Comparison of ENCODE assay signal across 8 cellular contexts in genomic region chr1:112675728-112676381, GRCh38.
DNase-seq lines count a peak whose midpoint lies in the region; ATAC-seq lines count a peak whose summit lies in the region.

No MANE protein-coding gene starts in this region.

- no peaks in the 10 kb centered on the region for H3K27me3 Mint-ChIP-seq in stimulated activated naive CD8-positive, alpha-beta T cell treated with anti-CD3 and anti-CD28 coated beads, Interleukin-15, Interleukin-2, amounts not matched to agents 100 ng/mL and 50 ng/mL, for 24 hours
- no peaks in the 10 kb centered on the region for H3K27me3 Mint-ChIP-seq in central memory CD8-positive, alpha-beta T cell

- peak overlapping the region; percentile 66 for H3K27ac Mint-ChIP-seq in stimulated activated naive CD8-positive, alpha-beta T cell treated with anti-CD3 and anti-CD28 coated beads, Interleukin-15, Interleukin-2, amounts not matched to agents 100 ng/mL and 50 ng/mL, for 24 hours
- peak overlapping the region; percentile 98 for H3K27ac Mint-ChIP-seq in central memory CD8-positive, alpha-beta T cell (ENCODE audit: low read depth)

- no peaks in the 10 kb centered on the region for H3K9me3 ChIP-seq in muscle layer of colon (ENCODE audit: low read length)

- H3K4me3 ChIP-seq in muscle layer of colon (ENCODE audit: low read depth in 1 of 2, low read length in 2 of 2), result peak overlapping the region; percentile 86 to 89

- DNase-seq in stimulated activated naive CD8-positive, alpha-beta T cell treated with anti-CD3 and anti-CD28 coated beads, Interleukin-15, Interleukin-2, amounts not matched to agents 100 U/mL and 50 U/mL, for 24 hours, result no peak
- no peak for DNase-seq in central memory CD8-positive, alpha-beta T cell (ENCODE audit: low spot score in 2 of 2)

- H3K4me1 Mint-ChIP-seq in stimulated activated naive CD8-positive, alpha-beta T cell treated with anti-CD3 and anti-CD28 coated beads, Interleukin-15, Interleukin-2, amounts not matched to agents 100 ng/mL and 50 ng/mL, for 24 hours (ENCODE audit: low read depth), result peaks cover 47% of the 10 kb centered on the region
- peaks cover 61% of the 10 kb centered on the region for H3K4me1 Mint-ChIP-seq in central memory CD8-positive, alpha-beta T cell

- peak overlapping the region; percentile 81 for H3K4me3 Mint-ChIP-seq in stimulated activated naive CD8-positive, alpha-beta T cell treated with anti-CD3 and anti-CD28 coated beads, Interleukin-15, Interleukin-2, amounts not matched to agents 100 ng/mL and 50 ng/mL, for 24 hours
- H3K4me3 Mint-ChIP-seq in central memory CD8-positive, alpha-beta T cell, result peak overlapping the region; percentile 99

- H3K4me1 ChIP-seq in muscle layer of colon (ENCODE audit: insufficient read depth, low read length), result peaks cover 28% of the 10 kb centered on the region

- ATAC-seq in stimulated activated naive CD8-positive, alpha-beta T cell treated with anti-CD3 and anti-CD28 coated beads, Interleukin-15, Interleukin-2, amounts not matched to agents 100 U/mL and 50 U/mL, for 24 hours, result no peak
- no peak for ATAC-seq in central memory CD8-positive, alpha-beta T cell (replicated peaks; ENCODE audit: extremely low read depth, poor library complexity, severe bottlenecking)
- ATAC-seq in GM18907 (IDR thresholded peaks at IDR 0.05; ENCODE audit: unreplicated experiment) (no peak), HG02623 (IDR thresholded peaks at IDR 0.05; ENCODE audit: unreplicated experiment) (no peak), HG03139 (IDR thresholded peaks at IDR 0.05; ENCODE audit: unreplicated experiment) (no peak), HG02885 (IDR thresholded peaks at IDR 0.05; ENCODE audit: poor library complexity, unreplicated experiment) (no peak)

- peaks cover 3% of the 10 kb centered on the region for H3K9me3 Mint-ChIP-seq in stimulated activated naive CD8-positive, alpha-beta T cell treated with anti-CD3 and anti-CD28 coated beads, Interleukin-15, Interleukin-2, amounts not matched to agents 100 ng/mL and 50 ng/mL, for 24 hours
- H3K9me3 Mint-ChIP-seq in central memory CD8-positive, alpha-beta T cell, result no peaks in the 10 kb centered on the region

- H3K36me3 ChIP-seq in muscle layer of colon (ENCODE audit: insufficient read depth, low read length), result peaks cover 9% of the 10 kb centered on the region

- peaks cover 41% of the 10 kb centered on the region for H3K36me3 Mint-ChIP-seq in stimulated activated naive CD8-positive, alpha-beta T cell treated with anti-CD3 and anti-CD28 coated beads, Interleukin-15, Interleukin-2, amounts not matched to agents 100 ng/mL and 50 ng/mL, for 24 hours (ENCODE audit: low read depth)
- peaks cover 25% of the 10 kb centered on the region for H3K36me3 Mint-ChIP-seq in central memory CD8-positive, alpha-beta T cell (ENCODE audit: insufficient read depth)

- peak overlapping the region; percentile 87 for H3K27ac ChIP-seq in muscle layer of colon (ENCODE audit: low read depth, low read length)

- H3K27me3 ChIP-seq in muscle layer of colon (ENCODE audit: control insufficient read depth in 1 of 2, insufficient read depth in 2 of 2, low read length in 2 of 2), result no peaks in the 10 kb centered on the region

- peak overlapping the region; percentile 90 for H3K9ac ChIP-seq in muscle layer of colon (ENCODE audit: low read length)
